2 cellular contexts compared by ENCODE assay signal in genomic region chr6:51273228-51273961, GRCh38.
TF ChIP-seq lines count a peak whose summit lies in the region.

No MANE protein-coding gene starts in this region.

TF ChIP-seq in GM23338, 12 proteins besides CTCF, POLR2A, EP300 and RAD21:
- TF ChIP-seq STAT1 (IDR thresholded peaks at IDR 0.05; ENCODE audit: unreplicated experiment) (no peak), POLR2AphosphoS5 (IDR thresholded peaks at IDR 0.05; ENCODE audit: low read depth) (no peak), EZH2phosphoT487 (IDR thresholded peaks at IDR 0.05; ENCODE audit: unreplicated experiment) (no peak), ZNF114 (CRISPR knock-in tag; IDR thresholded peaks at IDR 0.05) (no peak), ETS1 (IDR thresholded peaks at IDR 0.05) (no peak), ZNF331 (CRISPR knock-in tag; IDR thresholded peaks at IDR 0.05; ENCODE audit: low read depth) (no peak), EZH2 (IDR thresholded peaks at IDR 0.05; ENCODE audit: low read depth, unreplicated experiment) (no peak), JUNB (IDR thresholded peaks at IDR 0.05; ENCODE audit: unreplicated experiment) (no peak)

TF ChIP-seq in H1, 55 proteins besides CTCF, POLR2A, EP300 and RAD21:
- TF ChIP-seq RXRA (IDR thresholded peaks at IDR 0.05; ENCODE audit: insufficient read depth, low read depth, low read length) (no peak), ATF2 (IDR thresholded peaks at IDR 0.05; ENCODE audit: low read length) (no peak), MAX (IDR thresholded peaks at IDR 0.05) (no peak), CREB1 (IDR thresholded peaks at IDR 0.05) (no peak), CBX8 (IDR thresholded peaks at IDR 0.05; ENCODE audit: borderline replicate concordance, low read depth, low read length) (no peak), KDM5A (IDR thresholded peaks at IDR 0.05; ENCODE audit: low read length) (no peak), RFX5 (IDR thresholded peaks at IDR 0.05; ENCODE audit: borderline replicate concordance, low read depth, low read length) (no peak), GTF2F1 (IDR thresholded peaks at IDR 0.05; ENCODE audit: borderline replicate concordance, low read depth, low read length) (no peak), YY1 (IDR thresholded peaks at IDR 0.05; ENCODE audit: low read depth, low read length) (no peak), RBBP5 (IDR thresholded peaks at IDR 0.05; ENCODE audit: borderline replicate concordance, low read depth, low read length) (no peak), TCF12 (IDR thresholded peaks at IDR 0.05; ENCODE audit: low read depth, low read length) (no peak), NANOG (IDR thresholded peaks at IDR 0.05; ENCODE audit: insufficient read depth, low read depth, low read length, poor library complexity, severe bottlenecking) (no peak), SP4 (IDR thresholded peaks at IDR 0.05; ENCODE audit: low read length) (no peak), KDM4A (IDR thresholded peaks at IDR 0.05; ENCODE audit: low read depth, low read length, severe bottlenecking) (no peak)
